13 cellular contexts compared by ENCODE assay signal in genomic region chr2:52220393-52220792, GRCh38.
DNase-seq lines count a peak whose midpoint lies in the region; ATAC-seq lines count a peak whose summit lies in the region.
"Had no signal": no experiment of that assay in that cellular context is flagged by ENCODE, and none has a peak within 500 bp of the region (broad histone marks: within the 10 kb centered on the region; RNA-seq: fewer than 3 reads in every experiment).

No MANE protein-coding gene starts in this region.

- DNase-seq in DMS153 treated with DMSO at 0.1 percent for 48 hours (lab: John Stamatoyannopoulos, UW; ENCODE audit: unreplicated experiment) (peak; percentile 95), LoVo (ENCODE audit: low spot score) (peak; percentile 6), NCI-H510A (lab: John Stamatoyannopoulos, UW) (peak; percentile 82), dermis blood vessel endothelial cell (peak; percentile 0), cerebellum (ENCODE audit: low spot score) (no peak)
- no peak for DNase-seq in stimulated activated CD4-positive, alpha-beta T cell treated with anti-CD3 and anti-CD28 coated beads, Interleukin-4, amount 100 ng/mL, for 24 hours
- DNase-seq: activated effector memory CD4-positive, alpha-beta T cell treated with anti-CD3 and anti-CD28 coated beads, Interleukin-2, amount 50 U/mL, for 16 hours; AML-193; dorsolateral prefrontal cortex; NCI-H1436; stimulated activated naive B cell treated with anti-CD40 and anti-IgM and Interleukin-4, amounts not matched to agents 10 μg/mL and 1 μg/mL and 100 μg/mL, for 72 hours; WERI-Rb-1 had no signal

- no peak for ATAC-seq in GM21423 (IDR thresholded peaks at IDR 0.05; ENCODE audit: unreplicated experiment)
- ATAC-seq: stimulated activated naive B cell treated with anti-CD40 and anti-IgM and Interleukin-4, amounts not matched to agents 10 μg/mL and 1 μg/mL and 100 μg/mL, for 72 hours had no signal

Comparison
In these comparisons a context has a peak if more than half of its experiments do, and no peak if none do; other contexts are left out.
1. DNase-seq: peak in DMS153 treated with DMSO at 0.1 percent for 48 hours (single experiment), LoVo (single experiment), NCI-H510A (single experiment) and dermis blood vessel endothelial cell (single experiment); none in stimulated activated CD4-positive, alpha-beta T cell treated with anti-CD3 and anti-CD28 coated beads, Interleukin-4, amount 100 ng/mL, for 24 hours (single experiment) and cerebellum (single experiment).